In the genomic region with DNA sequence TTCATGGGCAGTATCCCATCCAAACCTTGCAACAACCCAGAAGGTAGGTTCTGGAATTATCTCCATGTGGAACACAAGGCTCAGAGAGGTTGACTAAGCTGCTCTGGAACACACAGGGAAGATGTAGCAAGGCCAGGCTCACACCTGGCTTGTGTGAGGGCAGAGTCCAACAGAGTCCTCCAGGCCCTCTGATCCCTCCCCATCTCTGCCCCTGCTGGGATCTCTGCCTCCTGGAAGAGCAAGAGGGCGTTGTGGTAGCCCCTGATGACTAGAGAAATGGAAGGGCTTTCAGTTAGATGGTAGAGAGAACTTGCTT, we compare ENCODE assay signal across 1 cellular context.
TF ChIP-seq lines count a peak whose summit lies in the region.

No MANE protein-coding gene starts in this region.

TF ChIP-seq in HepG2, 621 proteins besides CTCF, POLR2A, EP300 and RAD21 (continued from another document):
- TF ChIP-seq, protein P1, sequence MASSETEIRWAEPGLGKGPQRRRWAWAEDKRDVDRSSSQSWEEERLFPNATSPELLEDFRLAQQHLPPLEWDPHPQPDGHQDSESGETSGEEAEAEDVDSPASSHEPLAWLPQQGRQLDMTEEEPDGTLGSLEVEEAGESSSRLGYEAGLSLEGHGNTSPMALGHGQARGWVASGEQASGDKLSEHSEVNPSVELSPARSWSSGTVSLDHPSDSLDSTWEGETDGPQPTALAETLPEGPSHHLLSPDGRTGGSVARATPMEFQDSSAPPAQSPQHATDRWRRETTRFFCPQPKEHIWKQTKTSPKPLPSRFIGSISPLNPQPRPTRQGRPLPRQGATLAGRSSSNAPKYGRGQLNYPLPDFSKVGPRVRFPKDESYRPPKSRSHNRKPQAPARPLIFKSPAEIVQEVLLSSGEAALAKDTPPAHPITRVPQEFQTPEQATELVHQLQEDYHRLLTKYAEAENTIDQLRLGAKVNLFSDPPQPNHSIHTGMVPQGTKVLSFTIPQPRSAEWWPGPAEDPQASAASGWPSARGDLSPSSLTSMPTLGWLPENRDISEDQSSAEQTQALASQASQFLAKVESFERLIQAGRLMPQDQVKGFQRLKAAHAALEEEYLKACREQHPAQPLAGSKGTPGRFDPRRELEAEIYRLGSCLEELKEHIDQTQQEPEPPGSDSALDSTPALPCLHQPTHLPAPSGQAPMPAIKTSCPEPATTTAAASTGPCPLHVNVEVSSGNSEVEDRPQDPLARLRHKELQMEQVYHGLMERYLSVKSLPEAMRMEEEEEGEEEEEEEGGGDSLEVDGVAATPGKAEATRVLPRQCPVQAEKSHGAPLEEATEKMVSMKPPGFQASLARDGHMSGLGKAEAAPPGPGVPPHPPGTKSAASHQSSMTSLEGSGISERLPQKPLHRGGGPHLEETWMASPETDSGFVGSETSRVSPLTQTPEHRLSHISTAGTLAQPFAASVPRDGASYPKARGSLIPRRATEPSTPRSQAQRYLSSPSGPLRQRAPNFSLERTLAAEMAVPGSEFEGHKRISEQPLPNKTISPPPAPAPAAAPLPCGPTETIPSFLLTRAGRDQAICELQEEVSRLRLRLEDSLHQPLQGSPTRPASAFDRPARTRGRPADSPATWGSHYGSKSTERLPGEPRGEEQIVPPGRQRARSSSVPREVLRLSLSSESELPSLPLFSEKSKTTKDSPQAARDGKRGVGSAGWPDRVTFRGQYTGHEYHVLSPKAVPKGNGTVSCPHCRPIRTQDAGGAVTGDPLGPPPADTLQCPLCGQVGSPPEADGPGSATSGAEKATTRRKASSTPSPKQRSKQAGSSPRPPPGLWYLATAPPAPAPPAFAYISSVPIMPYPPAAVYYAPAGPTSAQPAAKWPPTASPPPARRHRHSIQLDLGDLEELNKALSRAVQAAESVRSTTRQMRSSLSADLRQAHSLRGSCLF (CRISPR knock-in tag; IDR thresholded peaks at IDR 0.05; ENCODE audit: borderline replicate concordance): no peak
- 0 out of 2 replicates have a peak, but pooled peaks have one; percentile 5 for TF ChIP-seq ZNF331 (CRISPR knock-in tag; IDR thresholded peaks at IDR 0.05)
- TF ChIP-seq HNF4A (CRISPR knock-in tag; IDR thresholded peaks at IDR 0.05): peak; percentile 75
- no peak for TF ChIP-seq ISL2 (CRISPR knock-in tag; IDR thresholded peaks at IDR 0.05)
- TF ChIP-seq ZNF552 (CRISPR knock-in tag; IDR thresholded peaks at IDR 0.05; ENCODE audit: borderline replicate concordance): no peak
- no peak for TF ChIP-seq RXRA (CRISPR knock-in tag; IDR thresholded peaks at IDR 0.05)
- peak; percentile 80 for TF ChIP-seq RCOR2 (CRISPR knock-in tag; IDR thresholded peaks at IDR 0.05)
- TF ChIP-seq PCBP1 (IDR thresholded peaks at IDR 0.05; ENCODE audit: borderline replicate concordance, low read depth, low read length): no peak
- TF ChIP-seq CBX5 (CRISPR knock-in tag; IDR thresholded peaks at IDR 0.05; ENCODE audit: borderline replicate concordance): 0 out of 2 replicates have a peak, but pooled peaks have one; percentile 61
- TF ChIP-seq ARNT2 (CRISPR knock-in tag; IDR thresholded peaks at IDR 0.05; ENCODE audit: low read depth): no peak
- no peak for TF ChIP-seq PLSCR1 (CRISPR knock-in tag; IDR thresholded peaks at IDR 0.05; ENCODE audit: borderline replicate concordance)
- TF ChIP-seq CENPT (CRISPR knock-in tag; IDR thresholded peaks at IDR 0.05; ENCODE audit: low read depth): no peak
- no peak for TF ChIP-seq CCAR2 (optimal IDR thresholded peaks at IDR 0.05; ENCODE audit: low read depth, low read length)
- no peak for TF ChIP-seq ZNF138 (CRISPR knock-in tag; IDR thresholded peaks at IDR 0.05; ENCODE audit: low read depth)
- TF ChIP-seq ZFP36 (IDR thresholded peaks at IDR 0.05; ENCODE audit: borderline replicate concordance, low read depth, low read length, partially characterized antibody): peak; percentile 80
- TF ChIP-seq ZNF44 (CRISPR knock-in tag; IDR thresholded peaks at IDR 0.05): no peak
- no peak for TF ChIP-seq SNRNP70 (IDR thresholded peaks at IDR 0.05; ENCODE audit: low read depth, low read length)
- TF ChIP-seq EEA1 (CRISPR knock-in tag; IDR thresholded peaks at IDR 0.05; ENCODE audit: borderline replicate concordance): no peak
- TF ChIP-seq, protein P2, sequence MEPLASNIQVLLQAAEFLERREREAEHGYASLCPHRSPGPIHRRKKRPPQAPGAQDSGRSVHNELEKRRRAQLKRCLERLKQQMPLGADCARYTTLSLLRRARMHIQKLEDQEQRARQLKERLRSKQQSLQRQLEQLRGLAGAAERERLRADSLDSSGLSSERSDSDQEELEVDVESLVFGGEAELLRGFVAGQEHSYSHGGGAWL (CRISPR knock-in tag; IDR thresholded peaks at IDR 0.05): no peak
- TF ChIP-seq, protein P3, sequence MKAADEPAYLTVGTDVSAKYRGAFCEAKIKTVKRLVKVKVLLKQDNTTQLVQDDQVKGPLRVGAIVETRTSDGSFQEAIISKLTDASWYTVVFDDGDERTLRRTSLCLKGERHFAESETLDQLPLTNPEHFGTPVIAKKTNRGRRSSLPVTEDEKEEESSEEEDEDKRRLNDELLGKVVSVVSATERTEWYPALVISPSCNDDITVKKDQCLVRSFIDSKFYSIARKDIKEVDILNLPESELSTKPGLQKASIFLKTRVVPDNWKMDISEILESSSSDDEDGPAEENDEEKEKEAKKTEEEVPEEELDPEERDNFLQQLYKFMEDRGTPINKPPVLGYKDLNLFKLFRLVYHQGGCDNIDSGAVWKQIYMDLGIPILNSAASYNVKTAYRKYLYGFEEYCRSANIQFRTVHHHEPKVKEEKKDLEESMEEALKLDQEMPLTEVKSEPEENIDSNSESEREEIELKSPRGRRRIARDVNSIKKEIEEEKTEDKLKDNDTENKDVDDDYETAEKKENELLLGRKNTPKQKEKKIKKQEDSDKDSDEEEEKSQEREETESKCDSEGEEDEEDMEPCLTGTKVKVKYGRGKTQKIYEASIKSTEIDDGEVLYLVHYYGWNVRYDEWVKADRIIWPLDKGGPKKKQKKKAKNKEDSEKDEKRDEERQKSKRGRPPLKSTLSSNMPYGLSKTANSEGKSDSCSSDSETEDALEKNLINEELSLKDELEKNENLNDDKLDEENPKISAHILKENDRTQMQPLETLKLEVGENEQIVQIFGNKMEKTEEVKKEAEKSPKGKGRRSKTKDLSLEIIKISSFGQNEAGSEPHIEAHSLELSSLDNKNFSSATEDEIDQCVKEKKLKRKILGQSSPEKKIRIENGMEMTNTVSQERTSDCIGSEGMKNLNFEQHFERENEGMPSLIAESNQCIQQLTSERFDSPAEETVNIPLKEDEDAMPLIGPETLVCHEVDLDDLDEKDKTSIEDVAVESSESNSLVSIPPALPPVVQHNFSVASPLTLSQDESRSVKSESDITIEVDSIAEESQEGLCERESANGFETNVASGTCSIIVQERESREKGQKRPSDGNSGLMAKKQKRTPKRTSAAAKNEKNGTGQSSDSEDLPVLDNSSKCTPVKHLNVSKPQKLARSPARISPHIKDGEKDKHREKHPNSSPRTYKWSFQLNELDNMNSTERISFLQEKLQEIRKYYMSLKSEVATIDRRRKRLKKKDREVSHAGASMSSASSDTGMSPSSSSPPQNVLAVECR (CRISPR knock-in tag; IDR thresholded peaks at IDR 0.05; ENCODE audit: borderline replicate concordance): no peak
- peak; percentile 49; the same call in 1 of the 2 replicates for TF ChIP-seq TBX3 (IDR thresholded peaks at IDR 0.05; ENCODE audit: borderline replicate concordance)
- no peak for TF ChIP-seq NFYB (CRISPR knock-in tag; IDR thresholded peaks at IDR 0.05)
- no peak for TF ChIP-seq FOXA3 (CRISPR knock-in tag; IDR thresholded peaks at IDR 0.05)
- TF ChIP-seq ZNF674 (CRISPR knock-in tag; IDR thresholded peaks at IDR 0.05; ENCODE audit: low read depth): no peak
- TF ChIP-seq, protein P4, sequence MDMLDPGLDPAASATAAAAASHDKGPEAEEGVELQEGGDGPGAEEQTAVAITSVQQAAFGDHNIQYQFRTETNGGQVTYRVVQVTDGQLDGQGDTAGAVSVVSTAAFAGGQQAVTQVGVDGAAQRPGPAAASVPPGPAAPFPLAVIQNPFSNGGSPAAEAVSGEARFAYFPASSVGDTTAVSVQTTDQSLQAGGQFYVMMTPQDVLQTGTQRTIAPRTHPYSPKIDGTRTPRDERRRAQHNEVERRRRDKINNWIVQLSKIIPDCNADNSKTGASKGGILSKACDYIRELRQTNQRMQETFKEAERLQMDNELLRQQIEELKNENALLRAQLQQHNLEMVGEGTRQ (IDR thresholded peaks at IDR 0.05; ENCODE audit: low read depth, low read length): no peak
- TF ChIP-seq, protein P4 (CRISPR knock-in tag; IDR thresholded peaks at IDR 0.05; ENCODE audit: borderline replicate concordance): no peak
- no peak for TF ChIP-seq JARID2 (CRISPR knock-in tag; IDR thresholded peaks at IDR 0.05; ENCODE audit: insufficient replicate concordance)
- no peak for TF ChIP-seq SOX6 (IDR thresholded peaks at IDR 0.05)
- TF ChIP-seq SOX6 (CRISPR knock-in tag; IDR thresholded peaks at IDR 0.05): no peak; the same call in 1 of the 2 replicates
- no peak for TF ChIP-seq ZNF775 (CRISPR knock-in tag; IDR thresholded peaks at IDR 0.05; ENCODE audit: borderline replicate concordance)
- 0 out of 2 replicates have a peak, but pooled peaks have one; percentile 74 for TF ChIP-seq ESRRA (CRISPR knock-in tag; IDR thresholded peaks at IDR 0.05; ENCODE audit: low read depth)
- TF ChIP-seq ZC3H13 (CRISPR knock-in tag; IDR thresholded peaks at IDR 0.05): no peak
- TF ChIP-seq KLF16 (CRISPR knock-in tag; IDR thresholded peaks at IDR 0.05): no peak
- no peak for TF ChIP-seq MAZ (IDR thresholded peaks at IDR 0.05; ENCODE audit: borderline replicate concordance, low read depth, low read length)
- no peak for TF ChIP-seq MAZ (CRISPR knock-in tag; IDR thresholded peaks at IDR 0.05; ENCODE audit: low read depth)
- no peak for TF ChIP-seq BCL6 (CRISPR knock-in tag; IDR thresholded peaks at IDR 0.05)
- no peak for TF ChIP-seq SMYD3 (CRISPR knock-in tag; IDR thresholded peaks at IDR 0.05)
TF ChIP-seq in HepG2: peak in this region for 24.
